Comparison of ENCODE assay signal across 8 cellular contexts in the genomic region with DNA sequence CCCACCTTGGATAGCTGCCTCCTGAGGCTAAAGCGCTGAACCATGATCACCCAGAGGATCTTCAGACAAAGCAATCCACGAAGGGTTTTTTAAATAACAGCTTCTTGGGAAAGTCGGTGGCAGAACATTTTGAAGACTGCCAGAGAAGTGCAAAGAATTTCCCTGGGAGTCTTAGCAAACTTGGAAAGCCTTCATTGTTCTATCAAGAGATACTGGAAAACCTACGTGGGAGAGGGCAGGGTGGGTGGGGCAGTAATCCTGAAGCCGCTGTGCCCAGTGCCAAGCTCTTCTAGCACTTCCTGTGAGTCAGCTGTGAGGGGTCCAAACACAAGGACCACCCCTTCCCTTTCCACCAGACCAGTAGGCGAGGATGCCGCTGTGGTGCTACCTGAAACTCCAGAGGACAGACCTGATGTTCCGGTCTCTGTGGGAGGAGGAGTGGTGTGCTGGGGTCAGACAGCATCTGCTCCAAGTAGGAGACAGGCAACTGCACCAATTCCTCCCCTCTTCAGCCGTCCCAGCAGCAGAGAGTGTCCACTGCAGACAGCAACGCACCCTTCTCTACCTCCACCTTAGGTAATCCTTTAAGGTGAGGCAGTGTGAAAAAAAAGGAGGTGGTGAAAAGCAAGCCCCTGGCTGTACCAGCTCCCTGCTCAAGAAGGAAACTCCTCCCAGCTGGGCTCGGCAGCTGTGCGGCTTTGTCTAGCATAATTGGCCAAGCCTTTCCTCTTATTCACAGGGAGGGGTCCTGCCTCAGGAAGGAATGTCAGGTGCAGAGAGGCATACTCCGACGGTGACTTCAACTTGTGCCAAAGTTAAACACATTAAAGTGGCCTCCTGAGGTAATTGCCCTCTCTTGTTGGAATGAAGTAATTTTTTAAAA.
DNase-seq lines count a peak whose midpoint lies in the region; ATAC-seq and TF ChIP-seq lines count a peak whose summit lies in the region.

No MANE protein-coding gene starts in this region.

- no peaks in the 10 kb centered on the region for H3K27me3 Mint-ChIP-seq in CD8-positive, alpha-beta T cell (ENCODE audit: low read depth)

- no peak overlapping the region for H3K27ac ChIP-seq in CD8-positive, alpha-beta T cell (ENCODE audit: low read depth, low read length)
- H3K27ac ChIP-seq in urinary bladder (ENCODE audit: low read depth): peak overlapping the region; percentile 11

- H3K4me1 Mint-ChIP-seq in CD8-positive, alpha-beta T cell (ENCODE audit: low read depth): peaks cover 25% of the 10 kb centered on the region

- ATAC-seq in CD8-positive, alpha-beta T cell: no peak
- ATAC-seq in HG02938 (IDR thresholded peaks at IDR 0.05; ENCODE audit: unreplicated experiment) (peak; percentile 48), GM18519 (IDR thresholded peaks at IDR 0.05; ENCODE audit: low FRiP score, unreplicated experiment) (no peak)

- POLR2A ChIA-PET in CD8-positive, alpha-beta T cell (lab: Charles Lee): interaction anchor here (1.0 to 2.2 kb wide), 2 partner anchors 13 to 16 kb away, joined by 3 to 8 read pairs; no protein-coding TSS in a partner anchor

- H3K9me3 ChIP-seq in CD8-positive, alpha-beta T cell (ENCODE audit: low read length): no peaks in the 10 kb centered on the region

- H3K9me3 Mint-ChIP-seq in CD8-positive, alpha-beta T cell: no peaks in the 10 kb centered on the region

- peaks cover 3% of the 10 kb centered on the region for H3K36me3 Mint-ChIP-seq in CD8-positive, alpha-beta T cell

- intact Hi-C loops in CD8-positive, alpha-beta T cell (cut with DNase I, micrococcal nuclease): no loop called here

- WGBS in urinary bladder: 27% methylated on average over 14 of the region's 14 CpGs

- peak in 3 of 7 experiments; percentile 5 to 50 (median 11) for DNase-seq in CD8-positive, alpha-beta T cell
- peak; percentile 65 for DNase-seq in NCI-H748 treated with DMSO at 0.1 percent for 48 hours (lab: John Stamatoyannopoulos, UW)
- peak; percentile 83 for DNase-seq in dermis blood vessel endothelial cell
- peak; percentile 11 for DNase-seq in medulla oblongata (ENCODE audit: extremely low spot score)
- DNase-seq in activated CD8-positive, alpha-beta memory T cell treated with anti-CD3 and anti-CD28 coated beads, Interleukin-2, amount 50 U/mL, for 4 hours: no peak

- peak overlapping the region; percentile 26 for H3K4me3 ChIP-seq in CD8-positive, alpha-beta T cell (ENCODE audit: low read depth, low read length)
- H3K4me3 ChIP-seq in urinary bladder (ENCODE audit: low read depth, low read length): no peak overlapping the region

- no peaks in the 10 kb centered on the region for H3K27me3 ChIP-seq in CD8-positive, alpha-beta T cell (ENCODE audit: insufficient read depth, low read length)

- no peak for TF ChIP-seq CTCF in CD8-positive, alpha-beta T cell (IDR thresholded peaks at IDR 0.05)

- no peaks in the 10 kb centered on the region for H3K36me3 ChIP-seq in CD8-positive, alpha-beta T cell (ENCODE audit: insufficient read depth, low read length)
- H3K36me3 ChIP-seq in urinary bladder (ENCODE audit: insufficient read depth): peaks cover 3% of the 10 kb centered on the region

- peak overlapping the region; percentile 49 for H3K4me3 Mint-ChIP-seq in CD8-positive, alpha-beta T cell

- peaks cover 8% of the 10 kb centered on the region for H3K4me1 ChIP-seq in CD8-positive, alpha-beta T cell (ENCODE audit: insufficient read depth, low read length)
- no peaks in the 10 kb centered on the region for H3K4me1 ChIP-seq in urinary bladder (ENCODE audit: insufficient read depth)

- no peak overlapping the region for H3K27ac Mint-ChIP-seq in CD8-positive, alpha-beta T cell

- CTCF ChIA-PET in CD8-positive, alpha-beta T cell (lab: Charles Lee): interaction anchor here (1.1 to 1.5 kb wide), 2 partner anchors 90 to 167 kb away, joined by 3 to 4 read pairs; no protein-coding TSS in a partner anchor
